In genomic region chr18:22983175-22983574, GRCh38 we compare ENCODE assay signal across 8 cellular contexts. TPM values are rescaled to one million over a fixed set of nuclear protein-coding genes. Genes with fewer than 3 reads are reported as not detected.
A peak's percentile ranks its signal among the peaks of the same experiment; 100 is the strongest.
DNase-seq lines count a peak whose midpoint lies in the region; ATAC-seq, FAIRE-seq and TF ChIP-seq lines count a peak whose summit lies in the region.

No MANE protein-coding gene starts in this region.

- peak; percentile 92 for FAIRE-seq in small intestine (lab: Jason Lieb, UNC)

- 21 to 32% (median 27%) methylated on average over 3 of the region's 3 CpGs for WGBS in small intestine, 3 donors

- no peaks in the 10 kb centered on the region for H3K9me3 ChIP-seq in A673 (ENCODE audit: low read depth, low read length, poor library complexity, severe bottlenecking)
- no peaks in the 10 kb centered on the region for H3K9me3 ChIP-seq in Peyer's patch
- H3K9me3 ChIP-seq in fibroblast of lung (ENCODE audit: control insufficient read depth, insufficient read depth, low read depth, low read length): no peaks in the 10 kb centered on the region
- H3K9me3 ChIP-seq in small intestine (ENCODE audit: control insufficient read depth, low read depth): no peaks in the 10 kb centered on the region

- TF ChIP-seq POLR2A in Peyer's patch (IDR thresholded peaks at IDR 0.05): no peak

- no peaks in the 10 kb centered on the region for H4K20me1 ChIP-seq in fibroblast of lung (ENCODE audit: control insufficient read depth, extremely low read depth, insufficient read depth, low read length)

- ATAC-seq in GM21717 (IDR thresholded peaks at IDR 0.05; ENCODE audit: unreplicated experiment): no peak
- no peak for ATAC-seq in GM18868 (IDR thresholded peaks at IDR 0.05; ENCODE audit: unreplicated experiment)

- no peak overlapping the region for H3K9ac ChIP-seq in fibroblast of lung (ENCODE audit: insufficient read depth, low read length)

- H3K27me3 ChIP-seq in A673 (replicated peaks; ENCODE audit: insufficient read depth, low read depth, low read length, poor library complexity) (no peaks in the 10 kb centered on the region), Peyer's patch (no peaks in the 10 kb centered on the region), fibroblast of lung (ENCODE audit: control insufficient read depth, insufficient read depth, low read length) (no peaks in the 10 kb centered on the region), small intestine (ENCODE audit: control insufficient read depth in 2 of 2, insufficient read depth in 2 of 2, low read length in 2 of 2) (no peaks in the 10 kb centered on the region)

- H3K79me2 ChIP-seq in fibroblast of lung (ENCODE audit: control insufficient read depth, insufficient read depth, low read length): no peaks in the 10 kb centered on the region

- H2AFZ ChIP-seq in fibroblast of lung (ENCODE audit: low read length): no peak overlapping the region

- intact Hi-C loops in A673 (cut with micrococcal nuclease; ENCODE audit: unreplicated experiment): loop anchor here (2.0 kb wide), 1 partner anchor 170 kb away; no protein-coding TSS in a partner anchor

- POLR2A ChIA-PET in A673 (lab: Charles Lee; ENCODE audit: low non-redundant PET): no interaction called here

- H3K4me1 ChIP-seq in A673 (ENCODE audit: insufficient read depth, low read length, poor library complexity, severe bottlenecking) (peaks cover 6% of the 10 kb centered on the region), Peyer's patch (no peaks in the 10 kb centered on the region), fibroblast of lung (ENCODE audit: control insufficient read depth, extremely low read depth, insufficient read depth, low read length) (no peaks in the 10 kb centered on the region), small intestine (ENCODE audit: control insufficient read depth in 2 of 2, insufficient read depth in 1 of 2, low read depth in 1 of 2, low read length in 1 of 2) (no peaks in the 10 kb centered on the region)

- BruUV-seq in A673 (replicated peaks; lab: Mats Ljungman, UMichigan): no TSS peak

- H3K4me2 ChIP-seq in fibroblast of lung (ENCODE audit: extremely low read depth, insufficient read depth, low read length): no peak overlapping the region

- H3K4me3 ChIP-seq in A673 (ENCODE audit: low read depth, low read length, poor library complexity, severe bottlenecking) (no peak overlapping the region), Peyer's patch (no peak overlapping the region), fibroblast of lung (replicated peaks in 1 of 4; ENCODE audit: control extremely low read depth in 1 of 4, insufficient read depth in 1 of 4, low read depth in 3 of 4, low read length in 4 of 4) (no peak overlapping the region), small intestine (ENCODE audit: low read depth in 1 of 2, low read length in 2 of 2) (no peak overlapping the region)

- TF ChIP-seq CTCF in A673 (conservative IDR thresholded peaks at IDR 0.05; ENCODE audit: low read depth, low read length) (peak; percentile 63), GM12873 (IDR thresholded peaks at IDR 0.05; ENCODE audit: insufficient read depth, low read depth, low read length, missing control alignments) (peak; percentile 31), Peyer's patch (IDR thresholded peaks at IDR 0.05) (peak in 5 of 6 experiments; percentile 38 to 80 (median 68)), fibroblast of lung (conservative IDR thresholded peaks at IDR 0.05 in 1 of 2, IDR thresholded peaks at IDR 0.05 in 1 of 2; ENCODE audit: low read depth in 1 of 2, low read length in 2 of 2) (peak in 1 of 2 donors; percentile 42)

- peaks cover 25% of the 10 kb centered on the region for H3K36me3 ChIP-seq in A673 (ENCODE audit: insufficient read depth, low read length, poor library complexity, severe bottlenecking)
- H3K36me3 ChIP-seq in Peyer's patch: no peaks in the 10 kb centered on the region
- no peaks in the 10 kb centered on the region for H3K36me3 ChIP-seq in fibroblast of lung (ENCODE audit: control insufficient read depth, insufficient read depth, low read length)
- H3K36me3 ChIP-seq in small intestine (ENCODE audit: control insufficient read depth in 2 of 2, insufficient read depth in 2 of 2, low read length in 2 of 2): peaks cover 0 to 3% of the 10 kb centered on the region in 2 donors

- CTCF ChIA-PET in A673 (lab: Charles Lee): interaction anchor here (0.6 to 2.2 kb wide), 8 partner anchors 29 to 1000 kb away, joined by 3 to 17 read pairs (median 4); partner anchors contain the start of gene RBBP8

- H3K27ac ChIP-seq in A673 (ENCODE audit: low read depth, low read length, poor library complexity, severe bottlenecking) (no peak overlapping the region), Peyer's patch (no peak overlapping the region), fibroblast of lung (ENCODE audit: insufficient read depth, low read length) (no peak overlapping the region), small intestine (ENCODE audit: low read depth in 1 of 2, low read length in 1 of 2) (no peak overlapping the region)

- DNase-seq in A673 (ENCODE audit: low spot score) (peak; percentile 52), Peyer's patch (no peak), fibroblast of lung (ENCODE audit: low read depth in 2 of 2) (peak; percentile 47 to 79), small intestine (peak; percentile 53)
- no peak for DNase-seq in stimulated activated CD4-positive, alpha-beta T cell treated with anti-CD3 and anti-CD28 coated beads, Interleukin-2, amount 100 ng/mL, for 48 hours

RNA-seq across cellular contexts. Expression of gene RBBP8, which starts 50.0 kb away (rescaled TPM):
- 75.8 and 88.2 TPM in 2 replicates for total RNA-seq in A673 (2021)
- total RNA-seq in Peyer's patch: 10 to 100 TPM; 45.4 to 74.1 (median 52.7) TPM
- 21.0 and 27.5 TPM in 2 replicates for total RNA-seq in fibroblast of lung
- polyA plus RNA-seq in fibroblast of lung: 17.8 and 32.0 TPM in 2 replicates
- polyA plus RNA-seq in fibroblast of lung (2012): 11.4 and 19.5 TPM in 2 replicates
- polyA minus RNA-seq in fibroblast of lung (ENCODE audit: low replicate concordance): 1.1 and 5.9 TPM in 2 replicates
- 10 to 100 TPM; 28.2 to 38.4 (median 37.6) TPM for polyA plus RNA-seq in small intestine

Comparison
In these comparisons a context has a peak if more than half of its experiments do, and no peak if none do; other contexts are left out.
1. DNase-seq: peak in A673 (single experiment), fibroblast of lung (2 of 2) and small intestine (single experiment); none in Peyer's patch (0 of 3) and stimulated activated CD4-positive, alpha-beta T cell treated with anti-CD3 and anti-CD28 coated beads, Interleukin-2, amount 100 ng/mL, for 48 hours (0 of 2).